ENCODE assay signal across 8 cellular contexts in genomic region chr19:14364098-14364443, GRCh38. TPM values are rescaled to one million over a fixed set of nuclear protein-coding genes. Genes with fewer than 3 reads are reported as not detected.
DNase-seq lines count a peak whose midpoint lies in the region; ATAC-seq and TF ChIP-seq lines count a peak whose summit lies in the region.
"Not testable (repeated sequence)": the region's sequence is repeated elsewhere in the genome, so short reads cannot be mapped to it uniquely, and the experiment has no call there.

No MANE protein-coding gene starts in this region.

- not testable (repeated sequence) for H3K79me2 ChIP-seq in GM23248 (ENCODE audit: insufficient read depth)

- in situ Hi-C loops in GM23248 (cut with MboI), result not testable (repeated sequence)

- not testable (repeated sequence) for H3F3A ChIP-seq in GM23248 (ENCODE audit: insufficient read depth)

- peaks cover 75% of the 10 kb centered on the region for H3K4me1 Mint-ChIP-seq in activated T-cell treated with anti-CD3 and anti-CD28 coated beads, Interleukin-2, amount 50 U/mL, for 72 hours (ENCODE audit: low read depth)

- H4K20me1 ChIP-seq in GM23248 (ENCODE audit: insufficient read depth), result not testable (repeated sequence)

- peak overlapping the region; percentile 93 for H2AFZ ChIP-seq in GM23248

- H3K4me3 Mint-ChIP-seq in activated T-cell treated with anti-CD3 and anti-CD28 coated beads, Interleukin-2, amount 50 U/mL, for 72 hours, result peak overlapping the region; percentile 81 to 91

- peak overlapping the region; percentile 74 for H3K9ac ChIP-seq in GM23248
- H3K9ac ChIP-seq in colonic mucosa (ENCODE audit: low read depth in 2 of 2, low read length in 2 of 2), result peak overlapping the region; percentile 19 to 72
- peak overlapping the region; percentile 21 for H3K9ac ChIP-seq in muscle layer of colon (ENCODE audit: low read length)
- peak overlapping the region; percentile 34 for H3K9ac ChIP-seq in skeletal muscle satellite cell (ENCODE audit: low read depth, low read length)

- H3K4me2 ChIP-seq in GM23248 (ENCODE audit: unreplicated experiment) (peak overlapping the region; percentile 69), skeletal muscle satellite cell (ENCODE audit: low read length) (peak overlapping the region; percentile 70)

- H3K36me3 Mint-ChIP-seq in activated T-cell treated with anti-CD3 and anti-CD28 coated beads, Interleukin-2, amount 50 U/mL, for 72 hours (ENCODE audit: insufficient read depth in 2 of 2), result not testable (repeated sequence)

- H3K27ac Mint-ChIP-seq in activated T-cell treated with anti-CD3 and anti-CD28 coated beads, Interleukin-2, amount 50 U/mL, for 72 hours, result peak overlapping the region; percentile 69

- H3K27me3 Mint-ChIP-seq in activated T-cell treated with anti-CD3 and anti-CD28 coated beads, Interleukin-2, amount 50 U/mL, for 72 hours (ENCODE audit: low read depth), result not testable (repeated sequence)

- POLR2A ChIA-PET in RWPE1 (lab: Yijun Ruan, JAX; ENCODE audit: low non-redundant PET), result not testable (repeated sequence)

- intact Hi-C loops in colonic mucosa (cut with DNase I); upper lobe of right lung (cut with DNase I): not testable (repeated sequence)
- intact Hi-C loops in right cardiac atrium (cut with DNase I), result loop anchor here in 1 of 4 donors (10.0 kb wide), 1 partner anchor 51 kb away; the partner anchor contains the start of gene DDX39A

- H3K4me3 ChIP-seq in GM23248 (peak overlapping the region; percentile 56; the same call in 1 of the 2 replicates), muscle layer of colon (ENCODE audit: low read depth in 1 of 2, low read length in 2 of 2) (peak overlapping the region in 1 of 2 donors; percentile 38)
- not testable (repeated sequence) for H3K4me3 ChIP-seq in colonic mucosa; right cardiac atrium (ENCODE audit: low read length); skeletal muscle satellite cell (ENCODE audit: low read length); upper lobe of right lung

- H3K9me3 Mint-ChIP-seq in activated T-cell treated with anti-CD3 and anti-CD28 coated beads, Interleukin-2, amount 50 U/mL, for 72 hours, result not testable (repeated sequence)

- not testable (repeated sequence) for DNase-seq in GM23248; RWPE1 (ENCODE audit: low spot score); activated T-cell treated with anti-CD3 and anti-CD28 coated beads, Interleukin-2, amount 50 U/mL, for 72 hours; colonic mucosa; right cardiac atrium; upper lobe of right lung

- ATAC-seq in activated T-cell treated with anti-CD3 and anti-CD28 coated beads, Interleukin-2, amount 50 U/mL, for 72 hours (replicated peaks in 1 of 2); right cardiac atrium; upper lobe of right lung: not testable (repeated sequence)

- CTCF ChIA-PET in RWPE1 (lab: Yijun Ruan, JAX), result interaction anchor here (1.3 kb wide), 1 partner anchor 16 kb away, joined by 6 read pairs; no protein-coding TSS in a partner anchor

- TF ChIP-seq CTCF in RWPE1 (conservative IDR thresholded peaks at IDR 0.05; ENCODE audit: low read depth); colonic mucosa (IDR thresholded peaks at IDR 0.05); upper lobe of right lung (IDR thresholded peaks at IDR 0.05): not testable (repeated sequence)

- H3K27me3 ChIP-seq in GM23248 (replicated peaks; ENCODE audit: insufficient read depth); colonic mucosa; right cardiac atrium (ENCODE audit: control insufficient read depth, insufficient read depth); muscle layer of colon (ENCODE audit: control insufficient read depth in 1 of 2, insufficient read depth in 2 of 2, low read length in 2 of 2); skeletal muscle satellite cell (ENCODE audit: control insufficient read depth, insufficient read depth, low read length); upper lobe of right lung: not testable (repeated sequence)

- 83 to 85% methylated on average over 9 of the region's 9 CpGs for WGBS in GM23248 (ENCODE audit: low coverage in 1 of 2, low lambda C conversion rate in 2 of 2, missing lambda C conversion rate in 2 of 2), 2 experiments
- 66% methylated on average over 9 of the region's 9 CpGs for WGBS in right cardiac atrium

- H3K9me3 ChIP-seq in GM23248 (ENCODE audit: low read depth); colonic mucosa; right cardiac atrium (ENCODE audit: control insufficient read depth, low read length); muscle layer of colon (ENCODE audit: low read length); skeletal muscle satellite cell (replicated peaks; ENCODE audit: low read length); upper lobe of right lung: not testable (repeated sequence)

- H3K27ac ChIP-seq in GM23248 (peak overlapping the region; percentile 52; the same call in 1 of the 2 replicates), RWPE1 (peak overlapping the region; percentile 58), colonic mucosa (peak overlapping the region; percentile 61), right cardiac atrium (ENCODE audit: low read length) (peak overlapping the region; percentile 23), muscle layer of colon (ENCODE audit: low read depth, low read length) (peak overlapping the region; percentile 10), upper lobe of right lung (peak overlapping the region; percentile 80)

- H3K9me2 ChIP-seq in GM23248 (ENCODE audit: insufficient read depth), result not testable (repeated sequence)

- not testable (repeated sequence) for H3K36me3 ChIP-seq in GM23248 (ENCODE audit: low read depth); colonic mucosa; muscle layer of colon (ENCODE audit: insufficient read depth, low read length); skeletal muscle satellite cell (ENCODE audit: insufficient read depth, low read length); upper lobe of right lung

- H3K4me1 ChIP-seq in GM23248 (ENCODE audit: insufficient read depth) (peaks cover 12% of the 10 kb centered on the region), colonic mucosa (peaks cover 10% of the 10 kb centered on the region), muscle layer of colon (ENCODE audit: insufficient read depth, low read length) (peaks cover 13% of the 10 kb centered on the region), upper lobe of right lung (peaks cover 36% of the 10 kb centered on the region)
- H3K4me1 ChIP-seq in right cardiac atrium (ENCODE audit: control insufficient read depth, insufficient read depth, low read length); skeletal muscle satellite cell (ENCODE audit: control insufficient read depth, insufficient read depth, low read length): not testable (repeated sequence)

RNA-seq across cellular contexts. Expression of gene ADGRE5, which starts 17.2 kb away (rescaled TPM):
- total RNA-seq in GM23248 (2014; rRNA removed; shearing (Covaris generic)), result 28.5 and 56.6 TPM in 2 replicates
- polyA plus RNA-seq in GM23248 (2016; fragmentation: Nextera tagmentation; extraction: Ambion mirVana), result 56.6 and 58.4 TPM in 2 replicates
- 100 to 1,000 TPM; 316 to 369 TPM for total RNA-seq in activated T-cell treated with anti-CD3 and anti-CD28 coated beads, Interleukin-2, amount 50 U/mL, for 72 hours
- total RNA-seq in colonic mucosa, result 100 to 1,000 TPM; 133 to 175 TPM
- 10 to 100 TPM; 27.6 to 41.0 (median 35.1) TPM for total RNA-seq in right cardiac atrium
- 17.7 TPM for polyA plus RNA-seq in right cardiac atrium
- total RNA-seq in skeletal muscle satellite cell (2012; rRNA removed), result 41.7 and 48.4 TPM in 2 replicates
- total RNA-seq in upper lobe of right lung, result 165 TPM

RNA-seq across cellular contexts. Expression of gene DDX39A, which starts 55.1 kb away (rescaled TPM):
- 47.2 and 55.9 TPM in 2 replicates for total RNA-seq in GM23248 (2014; rRNA removed; shearing (Covaris generic))
- polyA plus RNA-seq in GM23248 (2016; fragmentation: Nextera tagmentation; extraction: Ambion mirVana) (57.7 and 58.7 TPM in 2 replicates), right cardiac atrium (30.3 TPM)
- 100 to 1,000 TPM; 225 to 236 TPM for total RNA-seq in activated T-cell treated with anti-CD3 and anti-CD28 coated beads, Interleukin-2, amount 50 U/mL, for 72 hours
- total RNA-seq in colonic mucosa (100 to 1,000 TPM in 1 of 2 donors, 10 to 100 TPM in 1; 55.2 to 160 TPM), right cardiac atrium (10 to 100 TPM; 20.7 to 34.7 (median 30.2) TPM), upper lobe of right lung (63.0 TPM)
- 73.3 and 93.3 TPM in 2 replicates for total RNA-seq in skeletal muscle satellite cell (2012; rRNA removed)

Comparison
In these comparisons a context has a peak if more than half of its experiments do, and no peak if none do; other contexts are left out.
1. H3K27ac ChIP-seq: peak in every context shown above with its lines; median percentile 80 in upper lobe of right lung; 61 in colonic mucosa; 58 in RWPE1; 52 in GM23248; 23 in right cardiac atrium; 10 in muscle layer of colon.
2. H3K9ac ChIP-seq: peak in every context shown above with its lines; median percentile 74 in GM23248; 46 in colonic mucosa; 34 in skeletal muscle satellite cell; 21 in muscle layer of colon.